ENCODE assay signal across 16 cellular contexts in the genomic region with DNA sequence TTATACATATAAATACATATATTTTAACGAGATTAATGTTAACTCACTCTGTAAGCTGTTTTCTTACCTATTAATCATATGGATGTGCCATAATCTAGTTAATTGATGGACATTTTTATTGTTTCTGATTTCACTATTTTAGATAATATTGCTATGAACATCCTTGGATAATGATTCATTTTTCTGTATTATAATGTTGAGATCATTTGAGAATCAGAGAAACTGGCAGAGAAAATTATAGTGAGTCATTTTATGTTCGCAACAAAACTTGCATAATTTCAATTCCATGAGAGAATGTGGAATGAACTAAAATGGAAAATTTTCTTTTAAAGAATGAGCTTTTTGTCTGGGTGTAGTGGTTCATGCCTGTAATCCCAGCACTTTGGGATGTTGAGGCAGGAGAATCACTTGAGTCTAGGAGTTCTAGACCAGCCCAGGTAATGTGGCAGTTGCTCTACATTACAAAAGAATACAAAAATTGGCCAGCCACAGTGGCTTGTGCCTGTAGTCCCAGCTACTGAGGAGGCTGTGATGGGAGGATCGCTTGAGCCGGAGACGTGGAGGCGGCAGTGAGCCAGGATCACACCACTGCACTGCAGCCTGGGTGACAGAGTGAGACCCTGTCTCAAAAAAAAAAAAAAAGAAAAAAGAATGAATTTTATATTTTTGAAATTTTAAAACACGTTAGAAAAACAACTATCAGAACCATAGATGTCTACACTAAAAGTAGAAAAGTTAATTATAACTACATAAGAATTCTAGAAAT. TPM values are rescaled to one million over a fixed set of nuclear protein-coding genes. Genes with fewer than 3 reads are reported as not detected.
DNase-seq lines count a peak whose midpoint lies in the region; ATAC-seq and TF ChIP-seq lines count a peak whose summit lies in the region.
"Had no signal": no experiment of that assay in that cellular context is flagged by ENCODE, and none has a peak within 500 bp of the region (broad histone marks: within the 10 kb centered on the region; RNA-seq: fewer than 3 reads in every experiment).

No MANE protein-coding gene starts in this region.

- H3K27ac ChIP-seq in WERI-Rb-1 = no peak overlapping the region
- H3K27ac ChIP-seq: esophagus squamous epithelium, PC-9 had no signal

- H3K9me3 ChIP-seq in adipocyte (ENCODE audit: control insufficient read depth, low read length) = no peaks in the 10 kb centered on the region
- no peaks in the 10 kb centered on the region for H3K9me3 ChIP-seq in WERI-Rb-1 (ENCODE audit: severe bottlenecking)
- H3K9me3 ChIP-seq: esophagus squamous epithelium had no signal

- H3K36me3 ChIP-seq in adipocyte (ENCODE audit: control insufficient read depth, insufficient read depth, low read length, severe bottlenecking) (peaks cover 6% of the 10 kb centered on the region), WERI-Rb-1 (no peaks in the 10 kb centered on the region)
- H3K36me3 ChIP-seq: esophagus squamous epithelium had no signal

- H3K27me3 ChIP-seq in adipocyte (replicated peaks; ENCODE audit: control insufficient read depth, insufficient read depth, low read length) = no peaks in the 10 kb centered on the region
- H3K27me3 ChIP-seq in WERI-Rb-1 (ENCODE audit: insufficient read depth, low read depth, severe bottlenecking) = no peaks in the 10 kb centered on the region
- H3K27me3 ChIP-seq: esophagus squamous epithelium had no signal

- peak; percentile 47 for ATAC-seq in sciatic nerve
- no peak for ATAC-seq in GM21423 (IDR thresholded peaks at IDR 0.05; ENCODE audit: unreplicated experiment)

- H3K4me1 ChIP-seq in adipocyte (ENCODE audit: control insufficient read depth, insufficient read depth, low read length) = peaks cover 26% of the 10 kb centered on the region
- H3K4me1 ChIP-seq: esophagus squamous epithelium had no signal

- DNase-seq in GM03348 (ENCODE audit: low spot score) (peak; percentile 73), adipocyte (ENCODE audit: low read depth) (peak; percentile 89), fibroblast of the aortic adventitia (ENCODE audit: low read depth) (peak; percentile 85), sciatic nerve (ENCODE audit: low spot score) (no peak), WERI-Rb-1 (no peak), 8988T (no peak)
- no peak for DNase-seq in activated CD8-positive, alpha-beta memory T cell treated with anti-CD3 and anti-CD28 coated beads, Interleukin-2, amount 50 U/mL, for 4 hours
- DNase-seq: activated CD4-positive, alpha-beta T cell treated with anti-CD3 and anti-CD28 coated beads, Interleukin-2, amount 10 ng/mL, durations not matched to agents 24 days and 14 days; CD4-positive, alpha-beta memory T cell; cerebellar nuclear complex; esophagus squamous epithelium; GDM1; NCI-H1092 treated with DMSO at 0.1 percent for 48 hours; PC-9; T-helper 2 cell had no signal

- intact Hi-C loops in sciatic nerve (cut with DNase I) = no loop called here

- H3K9ac ChIP-seq in adipocyte (ENCODE audit: low read length) = no peak overlapping the region

- TF ChIP-seq CTCF in fibroblast of the aortic adventitia (IDR thresholded peaks at IDR 0.05; ENCODE audit: insufficient read depth, low read length) (no peak), WERI-Rb-1 (IDR thresholded peaks at IDR 0.05; ENCODE audit: low read depth, low read length) (no peak)

- H3K4me3 ChIP-seq in adipocyte (ENCODE audit: low read length) (peak overlapping the region; percentile 55), fibroblast of the aortic adventitia (ENCODE audit: low read depth, low read length) (no peak overlapping the region), WERI-Rb-1 (ENCODE audit: low read depth, low read length) (no peak overlapping the region)
- H3K4me3 ChIP-seq: esophagus squamous epithelium, PC-9 had no signal

RNA-seq across cellular contexts. Expression of a gene that starts 40.5 kb away (rescaled TPM):
- total RNA-seq in fibroblast of the aortic adventitia (ENCODE audit: low replicate concordance) (26.2 and 96.9 TPM in 2 replicates), sciatic nerve (32.3 TPM)
- total RNA-seq: activated CD4-positive, alpha-beta T cell treated with anti-CD3 and anti-CD28 coated beads, Interleukin-2, amount 10 ng/mL, durations not matched to agents 24 days and 14 days had no signal

Comparison
In these comparisons a context has a peak if more than half of its experiments do, and no peak if none do; other contexts are left out.
1. DNase-seq: peak in GM03348 (single experiment), adipocyte (single experiment) and fibroblast of the aortic adventitia (single experiment); none in sciatic nerve (single experiment), activated CD8-positive, alpha-beta memory T cell treated with anti-CD3 and anti-CD28 coated beads, Interleukin-2, amount 50 U/mL, for 4 hours (single experiment), WERI-Rb-1 (single experiment) and 8988T (single experiment).